ENCODE assay signal across 1 cellular context in the genomic region with DNA sequence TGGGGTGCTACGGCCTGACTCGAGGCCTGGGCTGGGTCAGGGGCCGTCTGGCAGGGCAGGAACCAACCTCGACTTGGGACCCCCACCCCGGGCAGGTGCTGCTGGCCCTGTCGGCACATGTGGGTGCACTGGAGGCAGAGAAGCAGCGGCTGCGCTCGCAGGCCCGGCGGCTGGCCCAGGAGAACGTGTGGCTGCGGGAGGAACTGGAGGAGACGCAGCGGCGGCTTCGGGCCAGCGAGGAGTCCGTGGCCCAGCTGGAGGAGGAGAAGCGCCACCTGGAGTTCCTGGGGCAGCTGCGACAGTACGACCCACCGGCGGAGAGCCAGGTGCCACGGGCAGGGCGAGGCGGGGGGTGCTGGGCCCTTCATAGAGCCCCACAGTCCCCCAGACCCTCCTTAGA.
TF ChIP-seq lines count a peak whose summit lies in the region.

No MANE protein-coding gene starts in this region.

TF ChIP-seq in K562, 482 proteins besides CTCF, POLR2A, EP300 and RAD21 (continued from another document and continues in another):
- TF ChIP-seq, protein P1, sequence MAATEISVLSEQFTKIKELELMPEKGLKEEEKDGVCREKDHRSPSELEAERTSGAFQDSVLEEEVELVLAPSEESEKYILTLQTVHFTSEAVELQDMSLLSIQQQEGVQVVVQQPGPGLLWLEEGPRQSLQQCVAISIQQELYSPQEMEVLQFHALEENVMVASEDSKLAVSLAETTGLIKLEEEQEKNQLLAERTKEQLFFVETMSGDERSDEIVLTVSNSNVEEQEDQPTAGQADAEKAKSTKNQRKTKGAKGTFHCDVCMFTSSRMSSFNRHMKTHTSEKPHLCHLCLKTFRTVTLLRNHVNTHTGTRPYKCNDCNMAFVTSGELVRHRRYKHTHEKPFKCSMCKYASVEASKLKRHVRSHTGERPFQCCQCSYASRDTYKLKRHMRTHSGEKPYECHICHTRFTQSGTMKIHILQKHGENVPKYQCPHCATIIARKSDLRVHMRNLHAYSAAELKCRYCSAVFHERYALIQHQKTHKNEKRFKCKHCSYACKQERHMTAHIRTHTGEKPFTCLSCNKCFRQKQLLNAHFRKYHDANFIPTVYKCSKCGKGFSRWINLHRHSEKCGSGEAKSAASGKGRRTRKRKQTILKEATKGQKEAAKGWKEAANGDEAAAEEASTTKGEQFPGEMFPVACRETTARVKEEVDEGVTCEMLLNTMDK (IDR thresholded peaks at IDR 0.05; ENCODE audit: borderline replicate concordance, insufficient read depth, low read depth, low read length, poor library complexity, severe bottlenecking): peak; percentile 59
- TF ChIP-seq, protein P2, sequence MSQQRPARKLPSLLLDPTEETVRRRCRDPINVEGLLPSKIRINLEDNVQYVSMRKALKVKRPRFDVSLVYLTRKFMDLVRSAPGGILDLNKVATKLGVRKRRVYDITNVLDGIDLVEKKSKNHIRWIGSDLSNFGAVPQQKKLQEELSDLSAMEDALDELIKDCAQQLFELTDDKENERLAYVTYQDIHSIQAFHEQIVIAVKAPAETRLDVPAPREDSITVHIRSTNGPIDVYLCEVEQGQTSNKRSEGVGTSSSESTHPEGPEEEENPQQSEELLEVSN (IDR thresholded peaks at IDR 0.05; ENCODE audit: borderline replicate concordance in 1 of 2, extremely low read depth in 1 of 2, insufficient read depth in 1 of 2, insufficient read length in 1 of 2, low read depth in 1 of 2, low read length in 1 of 2, poor library complexity in 1 of 2, severe bottlenecking in 1 of 2): peak in 1 of 2 experiments; percentile 54
- TF ChIP-seq TRIM28 (IDR thresholded peaks at IDR 0.05): no peak
- no peak for TF ChIP-seq ZC3H4 (CRISPR knock-in tag; IDR thresholded peaks at IDR 0.05; ENCODE audit: borderline replicate concordance)
- TF ChIP-seq, protein P3, sequence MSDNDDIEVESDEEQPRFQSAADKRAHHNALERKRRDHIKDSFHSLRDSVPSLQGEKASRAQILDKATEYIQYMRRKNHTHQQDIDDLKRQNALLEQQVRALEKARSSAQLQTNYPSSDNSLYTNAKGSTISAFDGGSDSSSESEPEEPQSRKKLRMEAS (CRISPR knock-in tag; IDR thresholded peaks at IDR 0.05): peak; percentile 65
- TF ChIP-seq HDAC2 (IDR thresholded peaks at IDR 0.05): no peak
- TF ChIP-seq NRF1 (conservative IDR thresholded peaks at IDR 0.05 in 1 of 2, IDR thresholded peaks at IDR 0.05 in 1 of 2): peak; percentile 24 to 49; a peak in 1 of 4 replicates
- TF ChIP-seq GTF2F1 (IDR thresholded peaks at IDR 0.05; ENCODE audit: low read depth, low read length): no peak
- TF ChIP-seq ZNF165 (CRISPR knock-in tag; IDR thresholded peaks at IDR 0.05; ENCODE audit: borderline replicate concordance): no peak
- TF ChIP-seq GABPB2 (CRISPR knock-in tag; conservative IDR thresholded peaks at IDR 0.05): no peak
- TF ChIP-seq, protein P4, sequence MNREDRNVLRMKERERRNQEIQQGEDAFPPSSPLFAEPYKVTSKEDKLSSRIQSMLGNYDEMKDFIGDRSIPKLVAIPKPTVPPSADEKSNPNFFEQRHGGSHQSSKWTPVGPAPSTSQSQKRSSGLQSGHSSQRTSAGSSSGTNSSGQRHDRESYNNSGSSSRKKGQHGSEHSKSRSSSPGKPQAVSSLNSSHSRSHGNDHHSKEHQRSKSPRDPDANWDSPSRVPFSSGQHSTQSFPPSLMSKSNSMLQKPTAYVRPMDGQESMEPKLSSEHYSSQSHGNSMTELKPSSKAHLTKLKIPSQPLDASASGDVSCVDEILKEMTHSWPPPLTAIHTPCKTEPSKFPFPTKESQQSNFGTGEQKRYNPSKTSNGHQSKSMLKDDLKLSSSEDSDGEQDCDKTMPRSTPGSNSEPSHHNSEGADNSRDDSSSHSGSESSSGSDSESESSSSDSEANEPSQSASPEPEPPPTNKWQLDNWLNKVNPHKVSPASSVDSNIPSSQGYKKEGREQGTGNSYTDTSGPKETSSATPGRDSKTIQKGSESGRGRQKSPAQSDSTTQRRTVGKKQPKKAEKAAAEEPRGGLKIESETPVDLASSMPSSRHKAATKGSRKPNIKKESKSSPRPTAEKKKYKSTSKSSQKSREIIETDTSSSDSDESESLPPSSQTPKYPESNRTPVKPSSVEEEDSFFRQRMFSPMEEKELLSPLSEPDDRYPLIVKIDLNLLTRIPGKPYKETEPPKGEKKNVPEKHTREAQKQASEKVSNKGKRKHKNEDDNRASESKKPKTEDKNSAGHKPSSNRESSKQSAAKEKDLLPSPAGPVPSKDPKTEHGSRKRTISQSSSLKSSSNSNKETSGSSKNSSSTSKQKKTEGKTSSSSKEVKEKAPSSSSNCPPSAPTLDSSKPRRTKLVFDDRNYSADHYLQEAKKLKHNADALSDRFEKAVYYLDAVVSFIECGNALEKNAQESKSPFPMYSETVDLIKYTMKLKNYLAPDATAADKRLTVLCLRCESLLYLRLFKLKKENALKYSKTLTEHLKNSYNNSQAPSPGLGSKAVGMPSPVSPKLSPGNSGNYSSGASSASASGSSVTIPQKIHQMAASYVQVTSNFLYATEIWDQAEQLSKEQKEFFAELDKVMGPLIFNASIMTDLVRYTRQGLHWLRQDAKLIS (CRISPR knock-in tag; IDR thresholded peaks at IDR 0.05): no peak
- TF ChIP-seq, protein P5, sequence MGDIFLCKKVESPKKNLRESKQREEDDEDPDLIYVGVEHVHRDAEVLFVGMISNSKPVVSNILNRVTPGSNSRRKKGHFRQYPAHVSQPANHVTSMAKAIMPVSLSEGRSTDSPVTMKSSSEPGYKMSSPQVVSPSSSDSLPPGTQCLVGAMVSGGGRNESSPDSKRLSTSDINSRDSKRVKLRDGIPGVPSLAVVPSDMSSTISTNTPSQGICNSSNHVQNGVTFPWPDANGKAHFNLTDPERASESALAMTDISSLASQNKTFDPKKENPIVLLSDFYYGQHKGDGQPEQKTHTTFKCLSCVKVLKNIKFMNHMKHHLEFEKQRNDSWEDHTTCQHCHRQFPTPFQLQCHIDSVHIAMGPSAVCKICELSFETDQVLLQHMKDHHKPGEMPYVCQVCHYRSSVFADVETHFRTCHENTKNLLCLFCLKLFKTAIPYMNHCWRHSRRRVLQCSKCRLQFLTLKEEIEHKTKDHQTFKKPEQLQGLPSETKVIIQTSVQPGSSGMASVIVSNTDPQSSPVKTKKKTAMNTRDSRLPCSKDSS (IDR thresholded peaks at IDR 0.05; ENCODE audit: low read depth, partially characterized antibody): no peak
- TF ChIP-seq, protein P6, sequence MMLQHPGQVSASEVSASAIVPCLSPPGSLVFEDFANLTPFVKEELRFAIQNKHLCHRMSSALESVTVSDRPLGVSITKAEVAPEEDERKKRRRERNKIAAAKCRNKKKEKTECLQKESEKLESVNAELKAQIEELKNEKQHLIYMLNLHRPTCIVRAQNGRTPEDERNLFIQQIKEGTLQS (IDR thresholded peaks at IDR 0.05): no peak
- TF ChIP-seq, protein P6 (CRISPR knock-in tag; conservative IDR thresholded peaks at IDR 0.05): no peak
- TF ChIP-seq, protein P7, sequence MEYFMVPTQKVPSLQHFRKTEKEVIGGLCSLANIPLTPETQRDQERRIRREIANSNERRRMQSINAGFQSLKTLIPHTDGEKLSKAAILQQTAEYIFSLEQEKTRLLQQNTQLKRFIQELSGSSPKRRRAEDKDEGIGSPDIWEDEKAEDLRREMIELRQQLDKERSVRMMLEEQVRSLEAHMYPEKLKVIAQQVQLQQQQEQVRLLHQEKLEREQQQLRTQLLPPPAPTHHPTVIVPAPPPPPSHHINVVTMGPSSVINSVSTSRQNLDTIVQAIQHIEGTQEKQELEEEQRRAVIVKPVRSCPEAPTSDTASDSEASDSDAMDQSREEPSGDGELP (CRISPR knock-in tag; IDR thresholded peaks at IDR 0.05; ENCODE audit: borderline replicate concordance): peak; percentile 92
- TF ChIP-seq, protein P8, sequence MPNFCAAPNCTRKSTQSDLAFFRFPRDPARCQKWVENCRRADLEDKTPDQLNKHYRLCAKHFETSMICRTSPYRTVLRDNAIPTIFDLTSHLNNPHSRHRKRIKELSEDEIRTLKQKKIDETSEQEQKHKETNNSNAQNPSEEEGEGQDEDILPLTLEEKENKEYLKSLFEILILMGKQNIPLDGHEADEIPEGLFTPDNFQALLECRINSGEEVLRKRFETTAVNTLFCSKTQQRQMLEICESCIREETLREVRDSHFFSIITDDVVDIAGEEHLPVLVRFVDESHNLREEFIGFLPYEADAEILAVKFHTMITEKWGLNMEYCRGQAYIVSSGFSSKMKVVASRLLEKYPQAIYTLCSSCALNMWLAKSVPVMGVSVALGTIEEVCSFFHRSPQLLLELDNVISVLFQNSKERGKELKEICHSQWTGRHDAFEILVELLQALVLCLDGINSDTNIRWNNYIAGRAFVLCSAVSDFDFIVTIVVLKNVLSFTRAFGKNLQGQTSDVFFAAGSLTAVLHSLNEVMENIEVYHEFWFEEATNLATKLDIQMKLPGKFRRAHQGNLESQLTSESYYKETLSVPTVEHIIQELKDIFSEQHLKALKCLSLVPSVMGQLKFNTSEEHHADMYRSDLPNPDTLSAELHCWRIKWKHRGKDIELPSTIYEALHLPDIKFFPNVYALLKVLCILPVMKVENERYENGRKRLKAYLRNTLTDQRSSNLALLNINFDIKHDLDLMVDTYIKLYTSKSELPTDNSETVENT (CRISPR knock-in tag; IDR thresholded peaks at IDR 0.05): no peak
- no peak for TF ChIP-seq BHLHE40 (IDR thresholded peaks at IDR 0.05; ENCODE audit: low read length)
- 0 out of 2 replicates have a peak, but pooled peaks have one; percentile 38 for TF ChIP-seq SMAD4 (CRISPR knock-in tag; conservative IDR thresholded peaks at IDR 0.05)
- TF ChIP-seq, protein P9, sequence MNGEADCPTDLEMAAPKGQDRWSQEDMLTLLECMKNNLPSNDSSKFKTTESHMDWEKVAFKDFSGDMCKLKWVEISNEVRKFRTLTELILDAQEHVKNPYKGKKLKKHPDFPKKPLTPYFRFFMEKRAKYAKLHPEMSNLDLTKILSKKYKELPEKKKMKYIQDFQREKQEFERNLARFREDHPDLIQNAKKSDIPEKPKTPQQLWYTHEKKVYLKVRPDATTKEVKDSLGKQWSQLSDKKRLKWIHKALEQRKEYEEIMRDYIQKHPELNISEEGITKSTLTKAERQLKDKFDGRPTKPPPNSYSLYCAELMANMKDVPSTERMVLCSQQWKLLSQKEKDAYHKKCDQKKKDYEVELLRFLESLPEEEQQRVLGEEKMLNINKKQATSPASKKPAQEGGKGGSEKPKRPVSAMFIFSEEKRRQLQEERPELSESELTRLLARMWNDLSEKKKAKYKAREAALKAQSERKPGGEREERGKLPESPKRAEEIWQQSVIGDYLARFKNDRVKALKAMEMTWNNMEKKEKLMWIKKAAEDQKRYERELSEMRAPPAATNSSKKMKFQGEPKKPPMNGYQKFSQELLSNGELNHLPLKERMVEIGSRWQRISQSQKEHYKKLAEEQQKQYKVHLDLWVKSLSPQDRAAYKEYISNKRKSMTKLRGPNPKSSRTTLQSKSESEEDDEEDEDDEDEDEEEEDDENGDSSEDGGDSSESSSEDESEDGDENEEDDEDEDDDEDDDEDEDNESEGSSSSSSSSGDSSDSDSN (IDR thresholded peaks at IDR 0.05; ENCODE audit: borderline replicate concordance in 1 of 2, low read depth in 2 of 2, low read length in 2 of 2): peak; percentile 56 to 84; a peak in 1 of 4 replicates
- TF ChIP-seq, protein P10, sequence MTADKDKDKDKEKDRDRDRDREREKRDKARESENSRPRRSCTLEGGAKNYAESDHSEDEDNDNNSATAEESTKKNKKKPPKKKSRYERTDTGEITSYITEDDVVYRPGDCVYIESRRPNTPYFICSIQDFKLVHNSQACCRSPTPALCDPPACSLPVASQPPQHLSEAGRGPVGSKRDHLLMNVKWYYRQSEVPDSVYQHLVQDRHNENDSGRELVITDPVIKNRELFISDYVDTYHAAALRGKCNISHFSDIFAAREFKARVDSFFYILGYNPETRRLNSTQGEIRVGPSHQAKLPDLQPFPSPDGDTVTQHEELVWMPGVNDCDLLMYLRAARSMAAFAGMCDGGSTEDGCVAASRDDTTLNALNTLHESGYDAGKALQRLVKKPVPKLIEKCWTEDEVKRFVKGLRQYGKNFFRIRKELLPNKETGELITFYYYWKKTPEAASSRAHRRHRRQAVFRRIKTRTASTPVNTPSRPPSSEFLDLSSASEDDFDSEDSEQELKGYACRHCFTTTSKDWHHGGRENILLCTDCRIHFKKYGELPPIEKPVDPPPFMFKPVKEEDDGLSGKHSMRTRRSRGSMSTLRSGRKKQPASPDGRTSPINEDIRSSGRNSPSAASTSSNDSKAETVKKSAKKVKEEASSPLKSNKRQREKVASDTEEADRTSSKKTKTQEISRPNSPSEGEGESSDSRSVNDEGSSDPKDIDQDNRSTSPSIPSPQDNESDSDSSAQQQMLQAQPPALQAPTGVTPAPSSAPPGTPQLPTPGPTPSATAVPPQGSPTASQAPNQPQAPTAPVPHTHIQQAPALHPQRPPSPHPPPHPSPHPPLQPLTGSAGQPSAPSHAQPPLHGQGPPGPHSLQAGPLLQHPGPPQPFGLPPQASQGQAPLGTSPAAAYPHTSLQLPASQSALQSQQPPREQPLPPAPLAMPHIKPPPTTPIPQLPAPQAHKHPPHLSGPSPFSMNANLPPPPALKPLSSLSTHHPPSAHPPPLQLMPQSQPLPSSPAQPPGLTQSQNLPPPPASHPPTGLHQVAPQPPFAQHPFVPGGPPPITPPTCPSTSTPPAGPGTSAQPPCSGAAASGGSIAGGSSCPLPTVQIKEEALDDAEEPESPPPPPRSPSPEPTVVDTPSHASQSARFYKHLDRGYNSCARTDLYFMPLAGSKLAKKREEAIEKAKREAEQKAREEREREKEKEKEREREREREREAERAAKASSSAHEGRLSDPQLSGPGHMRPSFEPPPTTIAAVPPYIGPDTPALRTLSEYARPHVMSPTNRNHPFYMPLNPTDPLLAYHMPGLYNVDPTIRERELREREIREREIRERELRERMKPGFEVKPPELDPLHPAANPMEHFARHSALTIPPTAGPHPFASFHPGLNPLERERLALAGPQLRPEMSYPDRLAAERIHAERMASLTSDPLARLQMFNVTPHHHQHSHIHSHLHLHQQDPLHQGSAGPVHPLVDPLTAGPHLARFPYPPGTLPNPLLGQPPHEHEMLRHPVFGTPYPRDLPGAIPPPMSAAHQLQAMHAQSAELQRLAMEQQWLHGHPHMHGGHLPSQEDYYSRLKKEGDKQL (CRISPR knock-in tag; IDR thresholded peaks at IDR 0.05; ENCODE audit: borderline replicate concordance): no peak
- TF ChIP-seq HDAC1 (IDR thresholded peaks at IDR 0.05): no peak
- no peak for TF ChIP-seq HMG20B (CRISPR knock-in tag; IDR thresholded peaks at IDR 0.05)
- TF ChIP-seq NONO (IDR thresholded peaks at IDR 0.05; ENCODE audit: low read depth in 2 of 2, low read length in 1 of 2): peak in 1 of 2 experiments; percentile 30; a peak in 1 of 4 replicates
- TF ChIP-seq HMGN3 (IDR thresholded peaks at IDR 0.05; ENCODE audit: borderline replicate concordance, extremely low read depth, insufficient read length, low read depth, low read length): peak; percentile 56
- TF ChIP-seq ZFX (CRISPR knock-in tag; IDR thresholded peaks at IDR 0.05): peak; percentile 60
- TF ChIP-seq MEF2D (tag; conservative IDR thresholded peaks at IDR 0.05; ENCODE audit: low read depth): no peak
